In the genomic region with DNA sequence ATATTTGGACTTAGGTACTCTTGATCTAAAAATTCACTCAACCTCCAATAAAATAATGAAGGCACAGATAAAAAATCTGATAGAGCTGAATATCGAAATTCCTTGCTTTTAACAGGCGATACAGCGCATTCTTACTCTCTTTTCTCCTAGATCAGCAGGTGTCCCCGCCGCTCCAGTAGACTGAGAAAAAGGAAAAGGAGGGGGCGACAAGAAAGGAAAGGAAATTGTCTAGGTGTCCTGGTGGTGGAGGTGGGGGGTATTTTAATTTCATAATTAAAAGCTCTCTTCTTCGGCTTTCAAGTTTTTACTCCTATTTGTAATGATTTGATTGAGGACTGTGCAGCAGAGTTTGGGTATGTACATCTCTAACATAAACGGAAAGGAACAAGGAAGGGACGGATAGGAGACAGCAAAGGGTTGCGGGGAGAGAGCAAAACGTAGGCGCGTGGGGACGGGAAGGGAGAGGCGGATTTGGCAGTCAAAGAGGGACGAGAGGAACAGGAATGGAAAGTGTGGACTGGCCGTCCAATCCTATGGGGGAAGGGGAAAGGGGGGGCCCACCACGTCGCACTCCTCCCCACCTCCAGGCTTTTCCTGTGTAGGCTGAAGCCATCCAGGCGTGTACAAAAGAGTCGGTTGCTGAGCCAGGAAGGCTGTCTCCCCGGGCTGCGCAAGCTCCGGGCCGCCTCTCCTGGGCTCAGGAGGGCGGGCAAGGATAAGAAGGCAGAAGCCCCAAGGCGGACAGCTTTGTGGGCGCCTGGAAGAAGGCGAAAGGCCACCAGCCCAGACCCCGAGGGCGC, we compare ENCODE assay signal across 8 cellular contexts. TPM values are rescaled to one million over a fixed set of nuclear protein-coding genes. Genes with fewer than 3 reads are reported as not detected.
A peak's percentile ranks its signal among the peaks of the same experiment; 100 is the strongest.
DNase-seq lines count a peak whose midpoint lies in the region; ATAC-seq, FAIRE-seq and TF ChIP-seq lines count a peak whose summit lies in the region.

No MANE protein-coding gene starts in this region.

- peak overlapping the region; percentile 99 for H3K27ac Mint-ChIP-seq in neural crest cell (ENCODE audit: unreplicated experiment)

- no peaks in the 10 kb centered on the region for H3K9me3 Mint-ChIP-seq in neural crest cell

- H3K36me3 Mint-ChIP-seq in neural crest cell (ENCODE audit: low read depth) = no peaks in the 10 kb centered on the region

- H3K9me3 ChIP-seq in gastroesophageal sphincter = no peaks in the 10 kb centered on the region
- no peaks in the 10 kb centered on the region for H3K9me3 ChIP-seq in upper lobe of left lung

- DNase-seq in D721Med (ENCODE audit: insufficient read length, low spot score) (no peak), NCI-H69 (lab: John Stamatoyannopoulos, UW) (peak; percentile 90), neural crest cell (ENCODE audit: low read depth, low spot score) (peak; percentile 55), upper lobe of left lung (peak in 1 of 2 donors; percentile 80)
- peak; percentile 37 for DNase-seq in activated naive CD4-positive, alpha-beta T cell treated with anti-CD3 and anti-CD28 coated beads, Interleukin-2, amount 50 U/mL, for 16 hours

- H3K4me1 Mint-ChIP-seq in neural crest cell = peaks cover 37% of the 10 kb centered on the region

- TF ChIP-seq EP300 in gastroesophageal sphincter (IDR thresholded peaks at IDR 0.05) = no peak
- TF ChIP-seq EP300 in upper lobe of left lung (IDR thresholded peaks at IDR 0.05) = no peak

- peak overlapping the region; percentile 90 to 100 (median 100) for H3K27ac ChIP-seq in gastroesophageal sphincter
- peak overlapping the region; percentile 96 to 100 (median 98) for H3K27ac ChIP-seq in upper lobe of left lung

- H3K27me3 Mint-ChIP-seq in neural crest cell (ENCODE audit: low read depth) = no peaks in the 10 kb centered on the region

- H3K36me3 ChIP-seq in gastroesophageal sphincter (no peaks in the 10 kb centered on the region), upper lobe of left lung (no peaks in the 10 kb centered on the region)

- H3K4me3 ChIP-seq in gastroesophageal sphincter (peak overlapping the region; percentile 65 to 86), upper lobe of left lung (peak overlapping the region; percentile 56 to 79 (median 62))

- peak overlapping the region; percentile 88 for H3K4me3 Mint-ChIP-seq in neural crest cell

- TF ChIP-seq CTCF in D721Med (IDR thresholded peaks at IDR 0.05; ENCODE audit: insufficient read depth, missing control alignments) (peak; percentile 32), gastroesophageal sphincter (IDR thresholded peaks at IDR 0.05) (peak in 3 of 4 experiments; percentile 13 to 46 (median 38)), neural crest cell (conservative IDR thresholded peaks at IDR 0.05) (no peak), upper lobe of left lung (IDR thresholded peaks at IDR 0.05) (peak in 2 of 6 experiments; percentile 9 to 12)

- peak; percentile 35 for ATAC-seq in GM19452 (IDR thresholded peaks at IDR 0.05; ENCODE audit: unreplicated experiment)
- peak; percentile 22 for ATAC-seq in HG03521 (IDR thresholded peaks at IDR 0.05; ENCODE audit: unreplicated experiment)
- ATAC-seq in gastroesophageal sphincter = peak; percentile 94
- peak; percentile 92 to 94 for ATAC-seq in upper lobe of left lung (ENCODE audit: low FRiP score in 2 of 2)

- peaks cover 2 to 42% (median 6%) of the 10 kb centered on the region in 3 donors for H3K4me1 ChIP-seq in gastroesophageal sphincter
- peaks cover 7 to 27% (median 13%) of the 10 kb centered on the region in 4 donors for H3K4me1 ChIP-seq in upper lobe of left lung

- H3K27me3 ChIP-seq in gastroesophageal sphincter (no peaks in the 10 kb centered on the region), upper lobe of left lung (no peaks in the 10 kb centered on the region)

- TF ChIP-seq POLR2A in gastroesophageal sphincter (IDR thresholded peaks at IDR 0.05) (peak; percentile 90 to 91), upper lobe of left lung (IDR thresholded peaks at IDR 0.05) (peak in 3 of 4 donors; percentile 79 to 92 (median 82))

- WGBS in gastroesophageal sphincter (ENCODE audit: low coverage in 1 of 2), 2 donors = 2 to 3% methylated on average over 19 to 20 of the region's 31 CpGs
- 2 to 4% methylated on average over 28 to 31 of the region's 31 CpGs for WGBS in upper lobe of left lung, 2 donors

- no peak for FAIRE-seq in D721Med (lab: Jason Lieb, UNC)

RNA-seq across cellular contexts. Expression of a gene that starts 0.9 kb away (rescaled TPM):
- total RNA-seq in gastroesophageal sphincter (10 to 100 TPM; 20.6 to 41.9 (median 25.8) TPM), neural crest cell (22.1 and 23.2 TPM in 2 replicates), upper lobe of left lung (10 to 100 TPM in 2 of 6 donors, 1 to 10 TPM in 4; 5.0 to 14.5 (median 9.2) TPM)

Comparison
In these comparisons a context has a peak if more than half of its experiments do, and no peak if none do; other contexts are left out.
1. ATAC-seq: peak in every context shown above with its lines; median percentile 94 in gastroesophageal sphincter; 93 in upper lobe of left lung; 35 in GM19452; 22 in HG03521.